In the genomic region with DNA sequence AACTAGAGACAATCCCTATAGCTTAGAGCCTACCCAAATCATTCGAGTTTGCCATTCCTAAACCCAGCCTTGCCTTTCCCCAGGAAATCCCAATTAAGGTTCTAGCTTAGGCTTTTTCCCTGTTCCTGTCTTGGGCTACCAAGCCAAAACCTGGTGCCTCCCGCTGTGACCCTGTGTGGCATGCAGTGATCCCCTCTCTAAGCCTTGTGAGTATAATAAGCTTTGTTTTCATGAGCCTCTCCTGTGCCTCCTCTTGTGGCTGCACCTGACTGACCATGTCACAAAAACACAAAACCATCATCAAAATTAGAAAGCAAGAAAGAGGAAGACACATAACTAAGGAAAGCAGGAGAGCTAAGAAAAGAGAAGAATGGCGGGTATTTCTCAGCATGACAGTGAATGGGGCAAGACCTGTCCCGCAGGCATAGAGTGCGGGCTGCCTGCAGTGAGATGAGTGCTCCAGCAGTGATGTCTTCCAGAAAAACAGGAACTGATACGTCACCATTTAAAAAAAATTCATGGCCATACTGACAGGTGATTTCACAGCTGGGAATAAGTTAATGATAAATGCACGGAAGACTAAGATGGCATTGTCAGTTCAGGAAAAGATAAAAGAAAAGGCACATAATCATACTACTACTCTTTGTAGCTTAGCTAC, we compare ENCODE assay signal across 18 cellular contexts. TPM values are rescaled to one million over a fixed set of nuclear protein-coding genes. Genes with fewer than 3 reads are reported as not detected.
DNase-seq lines count a peak whose midpoint lies in the region; ATAC-seq and TF ChIP-seq lines count a peak whose summit lies in the region.
"Had no signal": no experiment of that assay in that cellular context is flagged by ENCODE, and none has a peak within 500 bp of the region (broad histone marks: within the 10 kb centered on the region; RNA-seq: fewer than 3 reads in every experiment).

No MANE protein-coding gene starts in this region.

- H3K9me3 Mint-ChIP-seq in naive thymus-derived CD8-positive, alpha-beta T cell = peaks cover 0 to 12% (median 4%) of the 10 kb centered on the region in 9 donors
- peaks cover 8% of the 10 kb centered on the region for H3K9me3 Mint-ChIP-seq in progenitor cell of endocrine pancreas (ENCODE audit: low read depth)
- H3K9me3 Mint-ChIP-seq: activated T-cell treated with anti-CD3 and anti-CD28 coated beads, Interleukin-2, amount 50 U/mL, for 72 hours had no signal

- no peaks in the 10 kb centered on the region for H3K4me1 ChIP-seq in body of pancreas
- peaks cover 27 to 46% (median 35%) of the 10 kb centered on the region in 3 donors for H3K4me1 ChIP-seq in skeletal muscle tissue (ENCODE audit: control insufficient read depth in 3 of 3, insufficient read depth in 3 of 3, low read length in 3 of 3)

- H3K9ac ChIP-seq in skeletal muscle tissue (ENCODE audit: low read depth in 1 of 3, low read length in 3 of 3) = peak overlapping the region in 1 of 3 donors; percentile 58
- H3K9ac ChIP-seq: BLaER1 had no signal

- TF ChIP-seq POLR2A in body of pancreas (IDR thresholded peaks at IDR 0.05) = no peak

- peaks cover 0 to 17% (median 7%) of the 10 kb centered on the region in 5 donors for H3K27me3 Mint-ChIP-seq in naive thymus-derived CD8-positive, alpha-beta T cell
- peaks cover 6% of the 10 kb centered on the region for H3K27me3 Mint-ChIP-seq in progenitor cell of endocrine pancreas

- H3K36me3 Mint-ChIP-seq in naive thymus-derived CD8-positive, alpha-beta T cell = peaks cover 0 to 9% (median 5%) of the 10 kb centered on the region in 3 donors
- H3K36me3 Mint-ChIP-seq in progenitor cell of endocrine pancreas (ENCODE audit: insufficient read depth) = no peaks in the 10 kb centered on the region

- peaks cover 0 to 5% (median 0%) of the 10 kb centered on the region in 4 donors for H3K4me1 Mint-ChIP-seq in naive thymus-derived CD8-positive, alpha-beta T cell
- H3K4me1 Mint-ChIP-seq in progenitor cell of endocrine pancreas (ENCODE audit: low read depth) = no peaks in the 10 kb centered on the region
- H3K4me1 Mint-ChIP-seq: mesothelial cell of epicardium had no signal

- no peaks in the 10 kb centered on the region for H3K27me3 ChIP-seq in body of pancreas
- no peaks in the 10 kb centered on the region for H3K27me3 ChIP-seq in skeletal muscle tissue (ENCODE audit: control insufficient read depth in 3 of 3, insufficient read depth in 3 of 3, low read length in 3 of 3)
- H3K27me3 ChIP-seq: BLaER1 had no signal

- intact Hi-C loops in body of pancreas (cut with DNase I) = no loop called here

- POLR2A ChIA-PET in naive thymus-derived CD8-positive, alpha-beta T cell (lab: Charles Lee) = interaction anchor here (1.0 kb wide), 1 partner anchor 9 kb away, joined by 4 read pairs; a partner anchor contains a TSS

- no peak for TF ChIP-seq CTCF in body of pancreas (IDR thresholded peaks at IDR 0.05)
- no peak for TF ChIP-seq CTCF in progenitor cell of endocrine pancreas (IDR thresholded peaks at IDR 0.05; ENCODE audit: unreplicated experiment)

- H3K27ac ChIP-seq in body of pancreas (no peak overlapping the region), skeletal muscle tissue (ENCODE audit: low read depth, low read length) (peak overlapping the region; percentile 4)
- H3K27ac ChIP-seq: BLaER1 had no signal

- H3K27ac Mint-ChIP-seq in naive thymus-derived CD8-positive, alpha-beta T cell = no peak overlapping the region
- H3K27ac Mint-ChIP-seq in progenitor cell of endocrine pancreas = no peak overlapping the region
- H3K27ac Mint-ChIP-seq: activated T-cell treated with anti-CD3 and anti-CD28 coated beads, Interleukin-2, amount 50 U/mL, for 72 hours; mesothelial cell of epicardium had no signal

- no peak overlapping the region for H3K4me3 ChIP-seq in body of pancreas
- no peak overlapping the region for H3K4me3 ChIP-seq in skeletal muscle tissue (ENCODE audit: low read length in 3 of 3)
- H3K4me3 ChIP-seq: BLaER1, smooth muscle cell had no signal

- 51 to 53% methylated on average over 7 of the region's 7 CpGs for WGBS in body of pancreas, 2 donors

- no peak overlapping the region for H3K4me3 Mint-ChIP-seq in naive thymus-derived CD8-positive, alpha-beta T cell
- no peak overlapping the region for H3K4me3 Mint-ChIP-seq in progenitor cell of endocrine pancreas (ENCODE audit: low read depth)
- H3K4me3 Mint-ChIP-seq: activated T-cell treated with anti-CD3 and anti-CD28 coated beads, Interleukin-2, amount 50 U/mL, for 72 hours; mesothelial cell of epicardium had no signal

- H3K36me3 ChIP-seq in body of pancreas (replicated peaks in 1 of 2; ENCODE audit: insufficient read depth in 1 of 2, low read depth in 2 of 2) = no peaks in the 10 kb centered on the region
- H3K36me3 ChIP-seq in skeletal muscle tissue (ENCODE audit: control insufficient read depth in 3 of 3, insufficient read depth in 3 of 3, low read length in 3 of 3) = no peaks in the 10 kb centered on the region
- H3K36me3 ChIP-seq: BLaER1 had no signal

- DNase-seq in NCI-H146 (lab: John Stamatoyannopoulos, UW) (peak; percentile 29), body of pancreas (no peak), AG08395 (ENCODE audit: low spot score) (no peak), progenitor cell of endocrine pancreas (ENCODE audit: low spot score, unreplicated experiment) (no peak)
- DNase-seq in naive thymus-derived CD8-positive, alpha-beta T cell = no peak
- DNase-seq: activated CD4-positive, alpha-beta T cell treated with anti-CD3 and anti-CD28 coated beads, Interleukin-2, amount 50 U/mL, for 4 hours; activated T-cell treated with anti-CD3 and anti-CD28 coated beads, Interleukin-2, amount 50 U/mL, for 72 hours; central memory CD4-positive, alpha-beta T cell; DMS79; NCI-H2081; NCI-H748 treated with DMSO at 0.1 percent for 48 hours; stimulated activated naive CD4-positive, alpha-beta T cell treated with Interleukin-2 at 50 U/mL for 16 hours had no signal

- ATAC-seq in GM21786 (IDR thresholded peaks at IDR 0.05; ENCODE audit: unreplicated experiment) = peak; percentile 45
- peak; percentile 47 for ATAC-seq in body of pancreas
- no peak for ATAC-seq in naive thymus-derived CD8-positive, alpha-beta T cell
- ATAC-seq: activated T-cell treated with anti-CD3 and anti-CD28 coated beads, Interleukin-2, amount 50 U/mL, for 72 hours; Right ventricle myocardium inferior had no signal

- H3K9me3 ChIP-seq in body of pancreas (no peaks in the 10 kb centered on the region), skeletal muscle tissue (ENCODE audit: control insufficient read depth in 3 of 3, low read length in 3 of 3) (no peaks in the 10 kb centered on the region)

RNA-seq across cellular contexts. Expression of a gene that starts 9.2 kb away (rescaled TPM):
- 10 to 100 TPM; 18.5 to 32.9 TPM for total RNA-seq in body of pancreas
- 5.7 TPM for total RNA-seq in skeletal muscle tissue
- total RNA-seq in naive thymus-derived CD8-positive, alpha-beta T cell = 10 to 100 TPM; 12.1 to 12.2 TPM
- 1 to 10 TPM; 1.9 to 2.5 (median 2.2) TPM for polyA plus RNA-seq in naive thymus-derived CD8-positive, alpha-beta T cell
- 23.9 and 25.1 TPM in 2 replicates for total RNA-seq in progenitor cell of endocrine pancreas

Comparison
In these comparisons a context has a peak if more than half of its experiments do, and no peak if none do; other contexts are left out.
1. ATAC-seq: peak in GM21786 (single experiment) and body of pancreas (single experiment); none in naive thymus-derived CD8-positive, alpha-beta T cell (0 of 2).